In genomic region chr1:44945992-44946391, GRCh38 we compare ENCODE assay signal across 22 cellular contexts. TPM values are rescaled to one million over a fixed set of nuclear protein-coding genes. Genes with fewer than 3 reads are reported as not detected.
DNase-seq lines count a peak whose midpoint lies in the region; ATAC-seq and TF ChIP-seq lines count a peak whose summit lies in the region.
"Had no signal": no experiment of that assay in that cellular context is flagged by ENCODE, and none has a peak within 500 bp of the region (broad histone marks: within the 10 kb centered on the region; RNA-seq: fewer than 3 reads in every experiment).

No MANE protein-coding gene starts in this region.

- H3K9me3 ChIP-seq in endodermal cell (ENCODE audit: control insufficient read depth, low read length), result no peaks in the 10 kb centered on the region
- H3K9me3 ChIP-seq in thoracic aorta, result no peaks in the 10 kb centered on the region
- no peaks in the 10 kb centered on the region for H3K9me3 ChIP-seq in BE2C
- H3K9me3 ChIP-seq: A549, right atrium auricular region had no signal

- 81 to 89% methylated on average over 2 to 4 of the region's 4 CpGs for WGBS in endodermal cell (ENCODE audit: insufficient coverage in 1 of 2, insufficient read length in 1 of 2), 2 experiments

- CTCF ChIA-PET in activated CD8-positive, alpha-beta T cell treated with anti-CD3 and anti-CD28 coated beads for 36 hours (lab: Charles Lee), result no interaction called here
- CTCF ChIA-PET in activated CD8-positive, alpha-beta T cell treated with anti-CD3 and anti-CD28 coated beads, Interleukin-2, amount 10 ng/mL, durations not matched to agents 7 days and 5 days (lab: Charles Lee), result no interaction called here

- H3K9ac ChIP-seq in endodermal cell (ENCODE audit: extremely low read depth, low read length, poor library complexity, severe bottlenecking), result no peak overlapping the region

- no peaks in the 10 kb centered on the region for H3K4me1 ChIP-seq in endodermal cell (ENCODE audit: control insufficient read depth, insufficient read depth, low read length)
- H3K4me1 ChIP-seq in thoracic aorta (ENCODE audit: control insufficient read depth in 1 of 2, low read depth in 2 of 2), result peaks cover 29 to 45% of the 10 kb centered on the region in 2 donors
- H3K4me1 ChIP-seq in BE2C, result no peaks in the 10 kb centered on the region; the same call in 1 of the 2 replicates
- H3K4me1 ChIP-seq: A549 had no signal

- POLR2A ChIA-PET in activated CD8-positive, alpha-beta T cell treated with anti-CD3 and anti-CD28 coated beads for 36 hours (lab: Charles Lee), result interaction anchor here (1.5 kb wide), 1 partner anchor 215 kb away, joined by 7 read pairs; the partner anchor contains the start of gene RNU5D-1
- POLR2A ChIA-PET in activated CD8-positive, alpha-beta T cell treated with anti-CD3 and anti-CD28 coated beads, Interleukin-2, amount 10 ng/mL, durations not matched to agents 7 days and 5 days (lab: Charles Lee), result no interaction called here

- H3K27ac Mint-ChIP-seq in activated CD8-positive, alpha-beta T cell treated with anti-CD3 and anti-CD28 coated beads for 36 hours, result peak overlapping the region; percentile 36
- H3K27ac Mint-ChIP-seq in activated CD8-positive, alpha-beta T cell treated with anti-CD3 and anti-CD28 coated beads, Interleukin-2, amount 10 ng/mL, durations not matched to agents 7 days and 5 days, result no peak overlapping the region
- H3K27ac Mint-ChIP-seq in endodermal cell, result no peak overlapping the region
- H3K27ac Mint-ChIP-seq: activated CD8-positive, alpha-beta memory T cell treated with anti-CD3 and anti-CD28 coated beads, Interleukin-2, amount 10 ng/mL, durations not matched to agents 7 days and 5 days; activated T-helper 2 cell treated with anti-CD3 and anti-CD28 coated beads, Interferon-gamma antibody, Interleukin-2, Interleukin-4, amounts not matched to agents 10 μg/mL and 5 μg/mL and 100 μg/mL, durations not matched to agents 14 hours and 24 hours and 36 hours; memory B cell had no signal

- H3K36me3 ChIP-seq in endodermal cell (ENCODE audit: control insufficient read depth, insufficient read depth, low read length) (peaks cover 4% of the 10 kb centered on the region), thoracic aorta (no peaks in the 10 kb centered on the region), BE2C (no peaks in the 10 kb centered on the region)
- H3K36me3 ChIP-seq: brain microvascular endothelial cell, right atrium auricular region had no signal

- H3K27ac ChIP-seq in endodermal cell (ENCODE audit: low read depth, low read length) (peak overlapping the region; percentile 19), thoracic aorta (peak overlapping the region; percentile 82 to 92)
- H3K27ac ChIP-seq: A549, brain microvascular endothelial cell had no signal

- no peak overlapping the region for H3K4me3 Mint-ChIP-seq in activated CD8-positive, alpha-beta T cell treated with anti-CD3 and anti-CD28 coated beads for 36 hours
- no peak overlapping the region for H3K4me3 Mint-ChIP-seq in activated CD8-positive, alpha-beta T cell treated with anti-CD3 and anti-CD28 coated beads, Interleukin-2, amount 10 ng/mL, durations not matched to agents 7 days and 5 days
- H3K4me3 Mint-ChIP-seq in endodermal cell, result no peak overlapping the region
- H3K4me3 Mint-ChIP-seq: activated CD8-positive, alpha-beta memory T cell treated with anti-CD3 and anti-CD28 coated beads, Interleukin-2, amount 10 ng/mL, durations not matched to agents 7 days and 5 days; activated naive CD8-positive, alpha-beta T cell treated with anti-CD3 and anti-CD28 coated beads, Interleukin-2, amount 50 U/mL, for 24 hours; memory B cell; naive thymus-derived CD4-positive, alpha-beta T cell had no signal

- no peaks in the 10 kb centered on the region for H3K27me3 Mint-ChIP-seq in activated CD8-positive, alpha-beta T cell treated with anti-CD3 and anti-CD28 coated beads for 36 hours
- H3K27me3 Mint-ChIP-seq in activated CD8-positive, alpha-beta T cell treated with anti-CD3 and anti-CD28 coated beads, Interleukin-2, amount 10 ng/mL, durations not matched to agents 7 days and 5 days (ENCODE audit: low read depth), result no peaks in the 10 kb centered on the region
- H3K27me3 Mint-ChIP-seq in endodermal cell (ENCODE audit: insufficient read depth), result no peaks in the 10 kb centered on the region
- H3K27me3 Mint-ChIP-seq: activated CD8-positive, alpha-beta memory T cell treated with anti-CD3 and anti-CD28 coated beads, Interleukin-2, amount 10 ng/mL, durations not matched to agents 7 days and 5 days; activated naive CD8-positive, alpha-beta T cell treated with anti-CD3 and anti-CD28 coated beads, Interleukin-2, amount 50 U/mL, for 24 hours; memory B cell; naive thymus-derived CD4-positive, alpha-beta T cell had no signal

- no peaks in the 10 kb centered on the region for H3K9me3 Mint-ChIP-seq in activated CD8-positive, alpha-beta T cell treated with anti-CD3 and anti-CD28 coated beads for 36 hours
- H3K9me3 Mint-ChIP-seq in activated CD8-positive, alpha-beta T cell treated with anti-CD3 and anti-CD28 coated beads, Interleukin-2, amount 10 ng/mL, durations not matched to agents 7 days and 5 days (ENCODE audit: insufficient read depth), result no peaks in the 10 kb centered on the region
- H3K9me3 Mint-ChIP-seq in endodermal cell, result peaks cover 1% of the 10 kb centered on the region
- H3K9me3 Mint-ChIP-seq: activated naive CD8-positive, alpha-beta T cell treated with anti-CD3 and anti-CD28 coated beads, Interleukin-2, amount 50 U/mL, for 24 hours; activated T-helper 2 cell treated with anti-CD3 and anti-CD28 coated beads, Interferon-gamma antibody, Interleukin-2, Interleukin-4, amounts not matched to agents 10 μg/mL and 5 μg/mL and 100 μg/mL, durations not matched to agents 14 hours and 24 hours and 36 hours; memory B cell; naive thymus-derived CD4-positive, alpha-beta T cell had no signal

- no peak for DNase-seq in activated CD8-positive, alpha-beta T cell treated with anti-CD3 and anti-CD28 coated beads for 36 hours
- DNase-seq in activated CD8-positive, alpha-beta T cell treated with anti-CD3 and anti-CD28 coated beads, Interleukin-2, amount 10 ng/mL, durations not matched to agents 7 days and 5 days, result no peak
- DNase-seq in NCI-H69 (lab: John Stamatoyannopoulos, UW) (peak; percentile 75), endodermal cell (no peak), thoracic aorta (ENCODE audit: low spot score) (no peak), BE2C (no peak), NCI-H2107 treated with DMSO at 0.1 percent for 48 hours (lab: John Stamatoyannopoulos, UW; ENCODE audit: unreplicated experiment) (no peak)
- DNase-seq: activated CD8-positive, alpha-beta memory T cell treated with anti-CD3 and anti-CD28 coated beads, Interleukin-2, amount 10 ng/mL, durations not matched to agents 7 days and 5 days; activated naive CD8-positive, alpha-beta T cell treated with anti-CD3 and anti-CD28 coated beads, Interleukin-2, amount 50 U/mL, for 24 hours; COR-L47; cortex of kidney; left cardiac atrium; naive thymus-derived CD4-positive, alpha-beta T cell; NCI-H1048; NCI-H1930; NCI-H510A had no signal

- H3K4me3 ChIP-seq in endodermal cell (ENCODE audit: low read length), result no peak overlapping the region
- no peak overlapping the region for H3K4me3 ChIP-seq in thoracic aorta
- H3K4me3 ChIP-seq in BE2C (ENCODE audit: low read depth, low read length), result no peak overlapping the region
- H3K4me3 ChIP-seq: A549, right atrium auricular region had no signal

- H3K27me3 ChIP-seq in endodermal cell (ENCODE audit: control insufficient read depth, insufficient read depth, low read length, poor library complexity, severe bottlenecking), result no peaks in the 10 kb centered on the region
- no peaks in the 10 kb centered on the region for H3K27me3 ChIP-seq in thoracic aorta (replicated peaks; ENCODE audit: insufficient read depth)
- H3K27me3 ChIP-seq in BE2C, result no peaks in the 10 kb centered on the region
- H3K27me3 ChIP-seq: brain microvascular endothelial cell, right atrium auricular region had no signal

- peaks cover 31% of the 10 kb centered on the region for H3K4me1 Mint-ChIP-seq in activated CD8-positive, alpha-beta T cell treated with anti-CD3 and anti-CD28 coated beads for 36 hours (ENCODE audit: low read depth)
- peaks cover 19% of the 10 kb centered on the region for H3K4me1 Mint-ChIP-seq in activated CD8-positive, alpha-beta T cell treated with anti-CD3 and anti-CD28 coated beads, Interleukin-2, amount 10 ng/mL, durations not matched to agents 7 days and 5 days (ENCODE audit: low read depth)
- no peaks in the 10 kb centered on the region for H3K4me1 Mint-ChIP-seq in endodermal cell

- H3K36me3 Mint-ChIP-seq in activated CD8-positive, alpha-beta T cell treated with anti-CD3 and anti-CD28 coated beads for 36 hours (ENCODE audit: low read depth), result peaks cover 13% of the 10 kb centered on the region
- H3K36me3 Mint-ChIP-seq in activated CD8-positive, alpha-beta T cell treated with anti-CD3 and anti-CD28 coated beads, Interleukin-2, amount 10 ng/mL, durations not matched to agents 7 days and 5 days (ENCODE audit: low read depth), result peaks cover 3% of the 10 kb centered on the region
- no peaks in the 10 kb centered on the region for H3K36me3 Mint-ChIP-seq in endodermal cell (ENCODE audit: low read depth)

- no peak for ATAC-seq in activated CD8-positive, alpha-beta T cell treated with anti-CD3 and anti-CD28 coated beads for 36 hours
- ATAC-seq in activated CD8-positive, alpha-beta T cell treated with anti-CD3 and anti-CD28 coated beads, Interleukin-2, amount 10 ng/mL, durations not matched to agents 7 days and 5 days, result no peak
- ATAC-seq in thoracic aorta (ENCODE audit: insufficient number of reproducible peaks, low FRiP score, low read depth) (no peak), GM19023 (IDR thresholded peaks at IDR 0.05; ENCODE audit: unreplicated experiment) (no peak)
- ATAC-seq: A549; activated CD8-positive, alpha-beta memory T cell treated with anti-CD3 and anti-CD28 coated beads, Interleukin-2, amount 10 ng/mL, durations not matched to agents 7 days and 5 days; activated naive CD8-positive, alpha-beta T cell treated with anti-CD3 and anti-CD28 coated beads, Interleukin-2, amount 50 U/mL, for 24 hours; naive thymus-derived CD4-positive, alpha-beta T cell had no signal

- TF ChIP-seq CTCF in activated CD8-positive, alpha-beta T cell treated with anti-CD3 and anti-CD28 coated beads for 36 hours (IDR thresholded peaks at IDR 0.05), result no peak
- TF ChIP-seq CTCF in endodermal cell (conservative IDR thresholded peaks at IDR 0.05) (no peak), thoracic aorta (IDR thresholded peaks at IDR 0.05) (no peak), BE2C (IDR thresholded peaks at IDR 0.05; ENCODE audit: low read depth, low read length) (no peak)

- intact Hi-C loops in activated CD8-positive, alpha-beta T cell treated with anti-CD3 and anti-CD28 coated beads for 36 hours (cut with micrococcal nuclease), result no loop called here

RNA-seq across cellular contexts. Expression of gene EIF2B3, which starts 40.4 kb away (rescaled TPM):
- total RNA-seq in activated CD8-positive, alpha-beta T cell treated with anti-CD3 and anti-CD28 coated beads for 36 hours, result 10 to 100 TPM; 40.5 to 45.3 TPM
- total RNA-seq in activated CD8-positive, alpha-beta T cell treated with anti-CD3 and anti-CD28 coated beads, Interleukin-2, amount 10 ng/mL, durations not matched to agents 7 days and 5 days, result 10 to 100 TPM; 24.6 to 28.8 TPM
- 10 to 100 TPM; 24.2 to 27.2 TPM for total RNA-seq in endodermal cell
- polyA plus RNA-seq in endodermal cell (2013, experiment 1 of 2), result 27.4 TPM
- polyA plus RNA-seq in endodermal cell (2013, experiment 2 of 2), result 24.6 TPM
- 10 to 100 TPM; 26.4 to 33.8 TPM for total RNA-seq in thoracic aorta
- 20.5 TPM for polyA plus RNA-seq in BE2C (2012; ENCODE audit: insufficient read depth, insufficient read length, low read depth)
